ENCODE assay signal across 11 cellular contexts in the genomic region with DNA sequence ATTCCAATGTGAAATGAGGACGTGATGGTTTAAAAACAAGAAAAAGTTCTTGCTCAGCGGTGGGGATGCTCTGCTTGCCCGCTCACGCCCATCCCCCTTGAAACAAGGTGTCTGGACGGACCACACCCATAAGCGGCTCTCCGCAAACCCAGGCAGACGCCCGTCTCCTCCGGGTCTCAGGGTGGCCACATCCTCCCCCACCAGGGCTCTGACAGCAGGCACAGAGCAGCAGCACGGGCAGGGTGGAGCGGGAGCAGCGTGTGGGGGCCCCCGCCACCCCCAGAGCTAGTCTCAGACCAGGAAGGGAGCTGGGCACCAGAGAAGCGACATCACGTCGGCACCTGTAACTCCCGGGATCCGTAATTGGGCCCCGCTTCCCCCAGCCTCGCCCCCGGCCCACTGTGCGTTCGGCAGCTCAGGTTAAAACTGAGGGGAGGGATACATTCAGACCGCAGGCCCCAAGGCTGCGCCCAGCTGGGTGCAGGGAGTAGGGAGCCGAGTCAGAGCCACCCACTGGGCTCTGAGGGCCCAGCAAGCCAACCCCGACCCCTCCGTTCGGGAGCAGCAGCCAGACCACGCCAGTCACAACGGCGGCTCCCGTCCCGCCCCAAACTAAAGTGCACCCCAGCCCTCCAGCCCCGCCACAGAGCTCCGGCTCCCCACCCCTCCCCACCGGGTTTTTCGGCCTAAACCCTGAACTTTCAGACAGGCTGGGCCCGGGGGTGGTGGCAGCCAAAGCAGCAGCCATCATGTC. TPM values are rescaled to one million over a fixed set of nuclear protein-coding genes. Genes with fewer than 3 reads are reported as not detected.
DNase-seq lines count a peak whose midpoint lies in the region; ATAC-seq, FAIRE-seq and TF ChIP-seq lines count a peak whose summit lies in the region.
"Had no signal": no experiment of that assay in that cellular context is flagged by ENCODE, and none has a peak within 500 bp of the region (broad histone marks: within the 10 kb centered on the region; RNA-seq: fewer than 3 reads in every experiment).

No MANE protein-coding gene starts in this region.

- H3K4me1 Mint-ChIP-seq in activated T-cell treated with anti-CD3 and anti-CD28 coated beads, Interleukin-2, amount 50 U/mL, for 24 hours (ENCODE audit: low read depth): peaks cover 7% of the 10 kb centered on the region
- peaks cover 6% of the 10 kb centered on the region for H3K4me1 Mint-ChIP-seq in activated T-cell treated with anti-CD3 and anti-CD28 coated beads, Interleukin-2, amount 50 U/mL, for 4 hours (ENCODE audit: low read depth)

- H3K27ac ChIP-seq in kidney (ENCODE audit: low read depth in 2 of 2, low read length in 2 of 2) (no peak overlapping the region), vagina (no peak overlapping the region)

- no peak for FAIRE-seq in kidney (lab: Jason Lieb, UNC)
- FAIRE-seq: D721Med had no signal

- peak overlapping the region; percentile 78 for H3K27ac Mint-ChIP-seq in activated T-cell treated with anti-CD3 and anti-CD28 coated beads, Interleukin-2, amount 50 U/mL, for 24 hours

- peak overlapping the region; percentile 11 for H3K4me3 Mint-ChIP-seq in activated T-cell treated with anti-CD3 and anti-CD28 coated beads, Interleukin-2, amount 50 U/mL, for 24 hours
- no peak overlapping the region for H3K4me3 Mint-ChIP-seq in activated T-cell treated with anti-CD3 and anti-CD28 coated beads, Interleukin-2, amount 50 U/mL, for 4 hours

- H3K9me3 Mint-ChIP-seq in activated T-cell treated with anti-CD3 and anti-CD28 coated beads, Interleukin-2, amount 50 U/mL, for 24 hours: no peaks in the 10 kb centered on the region
- H3K9me3 Mint-ChIP-seq in activated T-cell treated with anti-CD3 and anti-CD28 coated beads, Interleukin-2, amount 50 U/mL, for 4 hours: no peaks in the 10 kb centered on the region

- DNase-seq in activated T-cell treated with anti-CD3 and anti-CD28 coated beads, Interleukin-2, amount 50 U/mL, for 24 hours: no peak
- no peak for DNase-seq in activated T-cell treated with anti-CD3 and anti-CD28 coated beads, Interleukin-2, amount 50 U/mL, for 4 hours
- peak; percentile 29 for DNase-seq in activated CD8-positive, alpha-beta memory T cell treated with anti-CD3 and anti-CD28 coated beads, Interleukin-2, amount 50 U/mL, for 4 hours
- peak; percentile 77 for DNase-seq in kidney
- DNase-seq in vagina (ENCODE audit: extremely low spot score in 2 of 2): peak; percentile 64 to 72
- DNase-seq in hypothalamus (lab: John Stamatoyannopoulos, UW): no peak
- DNase-seq: NCI-H1436 treated with DMSO at 0.1 percent for 48 hours; stimulated activated CD4-positive, alpha-beta T cell treated with anti-CD3 and anti-CD28 coated beads, Interleukin-2, amount 100 ng/mL, for 24 hours had no signal

- peaks cover 66% of the 10 kb centered on the region for H3K36me3 Mint-ChIP-seq in activated T-cell treated with anti-CD3 and anti-CD28 coated beads, Interleukin-2, amount 50 U/mL, for 24 hours (ENCODE audit: low read depth)
- peaks cover 7% of the 10 kb centered on the region for H3K36me3 Mint-ChIP-seq in activated T-cell treated with anti-CD3 and anti-CD28 coated beads, Interleukin-2, amount 50 U/mL, for 4 hours (ENCODE audit: insufficient read depth)

- H3K9me3 ChIP-seq in kidney (ENCODE audit: control insufficient read depth in 1 of 2, low read length in 2 of 2) (no peaks in the 10 kb centered on the region), vagina (no peaks in the 10 kb centered on the region)

- H3K27me3 Mint-ChIP-seq in activated T-cell treated with anti-CD3 and anti-CD28 coated beads, Interleukin-2, amount 50 U/mL, for 24 hours: no peaks in the 10 kb centered on the region
- no peaks in the 10 kb centered on the region for H3K27me3 Mint-ChIP-seq in activated T-cell treated with anti-CD3 and anti-CD28 coated beads, Interleukin-2, amount 50 U/mL, for 4 hours (ENCODE audit: low read depth)

- no peaks in the 10 kb centered on the region for H3K27me3 ChIP-seq in vagina

- no peak for ATAC-seq in activated T-cell treated with anti-CD3 and anti-CD28 coated beads, Interleukin-2, amount 50 U/mL, for 4 hours
- ATAC-seq in GM19351 (IDR thresholded peaks at IDR 0.05; ENCODE audit: unreplicated experiment) (no peak), HG03342 (IDR thresholded peaks at IDR 0.05; ENCODE audit: unreplicated experiment) (no peak)

- intact Hi-C loops in kidney (cut with DNase I): no loop called here
- intact Hi-C loops in vagina (cut with DNase I): loop anchor here (10.0 kb wide), 1 partner anchor 95 kb away; a partner anchor contains a TSS

- H3K9ac ChIP-seq in kidney (ENCODE audit: low read length in 2 of 2): no peak overlapping the region

- no peak for TF ChIP-seq POLR2A in vagina (IDR thresholded peaks at IDR 0.05)

- H3K4me3 ChIP-seq in kidney (ENCODE audit: low read length in 2 of 2) (no peak overlapping the region), vagina (no peak overlapping the region)

- H3K36me3 ChIP-seq in kidney (ENCODE audit: control insufficient read depth in 1 of 2, insufficient read depth in 2 of 2, low read length in 2 of 2): peaks cover 5 to 13% of the 10 kb centered on the region in 2 donors
- H3K36me3 ChIP-seq in vagina: peaks cover 0 to 31% of the 10 kb centered on the region in 2 donors

- H3K4me1 ChIP-seq in kidney (ENCODE audit: control insufficient read depth in 1 of 2, insufficient read depth in 1 of 2, low read depth in 1 of 2, low read length in 2 of 2) (no peaks in the 10 kb centered on the region), vagina (peaks cover 20% of the 10 kb centered on the region)

- TF ChIP-seq CTCF in kidney (IDR thresholded peaks at IDR 0.05; ENCODE audit: borderline replicate concordance, extremely low read depth, insufficient read depth) (no peak), vagina (IDR thresholded peaks at IDR 0.05) (no peak)

RNA-seq across cellular contexts. Expression of a gene that starts 22.0 kb away (rescaled TPM):
- total RNA-seq in activated T-cell treated with anti-CD3 and anti-CD28 coated beads, Interleukin-2, amount 50 U/mL, for 4 hours: 100 to 1,000 TPM; 245 to 297 (median 279) TPM
- total RNA-seq in kidney (93.1 TPM), vagina (52.3 TPM)
- 49.5 TPM for polyA plus RNA-seq in kidney (ENCODE audit: insufficient read depth, low read depth, low replicate concordance)

RNA-seq across cellular contexts. Expression of a gene that starts 59.9 kb away (rescaled TPM):
- under 1 TPM in 1 of 3 donors, not detected in 2; 0.16 TPM for total RNA-seq in activated T-cell treated with anti-CD3 and anti-CD28 coated beads, Interleukin-2, amount 50 U/mL, for 4 hours
- total RNA-seq in kidney (1.0 TPM), vagina (0.25 TPM)
- polyA plus RNA-seq in kidney (ENCODE audit: insufficient read depth, low read depth, low replicate concordance): 0.11 TPM

Comparison
In these comparisons a context has a peak if more than half of its experiments do, and no peak if none do; other contexts are left out.
1. DNase-seq: peak in activated CD8-positive, alpha-beta memory T cell treated with anti-CD3 and anti-CD28 coated beads, Interleukin-2, amount 50 U/mL, for 4 hours (single experiment), kidney (single experiment) and vagina (2 of 2); none in activated T-cell treated with anti-CD3 and anti-CD28 coated beads, Interleukin-2, amount 50 U/mL, for 24 hours (single experiment), activated T-cell treated with anti-CD3 and anti-CD28 coated beads, Interleukin-2, amount 50 U/mL, for 4 hours (single experiment) and hypothalamus (0 of 51).